Comparison of ENCODE assay signal across 13 cellular contexts in genomic region chr2:217609952-217610351, GRCh38.
DNase-seq lines count a peak whose midpoint lies in the region; ATAC-seq and TF ChIP-seq lines count a peak whose summit lies in the region.
"Had no signal": no experiment of that assay in that cellular context is flagged by ENCODE, and none has a peak within 500 bp of the region (broad histone marks: within the 10 kb centered on the region; RNA-seq: fewer than 3 reads in every experiment).

No MANE protein-coding gene starts in this region.

- peak overlapping the region; percentile 75 for H3K27ac ChIP-seq in CD4-positive, alpha-beta T cell (ENCODE audit: low read depth, low read length)
- H3K27ac ChIP-seq: BLaER1, esophagus squamous epithelium, right lobe of liver had no signal

- TF ChIP-seq CTCF in CD4-positive, alpha-beta T cell (IDR thresholded peaks at IDR 0.05), result no peak
- no peak for TF ChIP-seq CTCF in GM10248 (IDR thresholded peaks at IDR 0.05; ENCODE audit: control extremely low read depth, extremely low read depth, low read depth, missing control alignments)

- POLR2A ChIA-PET in CD4-positive, alpha-beta T cell (lab: Charles Lee), result interaction anchor here (1.4 kb wide), 1 partner anchor 14 kb away, joined by 3 read pairs; no protein-coding TSS in a partner anchor
- POLR2A ChIA-PET in GM10248 (lab: Yijun Ruan, JAX), result interaction anchor here (0.6 kb wide), 1 partner anchor 457 kb away, joined by 5 read pairs; no protein-coding TSS in a partner anchor

- CTCF ChIA-PET in CD4-positive, alpha-beta T cell (lab: Charles Lee), result no interaction called here
- CTCF ChIA-PET in GM10248 (lab: Yijun Ruan, JAX), result no interaction called here

- no peaks in the 10 kb centered on the region for H3K27me3 Mint-ChIP-seq in CD4-positive, alpha-beta T cell
- H3K27me3 Mint-ChIP-seq in central memory CD8-positive, alpha-beta T cell, result no peaks in the 10 kb centered on the region

- no peak for DNase-seq in CD4-positive, alpha-beta T cell
- DNase-seq in DMS53 treated with DMSO at 0.1 percent for 48 hours (lab: John Stamatoyannopoulos, UW; ENCODE audit: unreplicated experiment) (peak; percentile 85), NCI-H69 (lab: John Stamatoyannopoulos, UW) (peak; percentile 75), GM10248 (ENCODE audit: extremely low spot score) (no peak), GF-D8 (lab: John Stamatoyannopoulos, UW) (no peak)
- no peak for DNase-seq in central memory CD8-positive, alpha-beta T cell (ENCODE audit: low spot score in 2 of 2)
- DNase-seq in activated CD4-positive, alpha-beta T cell treated with anti-CD3 and anti-CD28 coated beads, Interleukin-2, amount 50 U/mL, for 1 hour, result no peak
- DNase-seq: esophagus squamous epithelium, hypothalamus, NCI-H1694 had no signal

- no peaks in the 10 kb centered on the region for H3K9me3 ChIP-seq in CD4-positive, alpha-beta T cell (ENCODE audit: control insufficient read depth, low read length)
- H3K9me3 ChIP-seq: BLaER1, esophagus squamous epithelium, right lobe of liver had no signal

- no peaks in the 10 kb centered on the region for H3K27me3 ChIP-seq in CD4-positive, alpha-beta T cell (ENCODE audit: control insufficient read depth, insufficient read depth, low read length)
- H3K27me3 ChIP-seq: BLaER1, esophagus squamous epithelium, right lobe of liver had no signal

- no peaks in the 10 kb centered on the region for H3K9me3 Mint-ChIP-seq in CD4-positive, alpha-beta T cell
- no peaks in the 10 kb centered on the region for H3K9me3 Mint-ChIP-seq in central memory CD8-positive, alpha-beta T cell

- H3K4me1 Mint-ChIP-seq in CD4-positive, alpha-beta T cell (ENCODE audit: low read depth), result peaks cover 65% of the 10 kb centered on the region
- H3K4me1 Mint-ChIP-seq in central memory CD8-positive, alpha-beta T cell, result peaks cover 24% of the 10 kb centered on the region

- H3K36me3 Mint-ChIP-seq in CD4-positive, alpha-beta T cell (ENCODE audit: low read depth), result no peaks in the 10 kb centered on the region
- H3K36me3 Mint-ChIP-seq in central memory CD8-positive, alpha-beta T cell (ENCODE audit: insufficient read depth), result no peaks in the 10 kb centered on the region

- peak overlapping the region; percentile 94 for H3K27ac Mint-ChIP-seq in CD4-positive, alpha-beta T cell
- H3K27ac Mint-ChIP-seq in central memory CD8-positive, alpha-beta T cell (ENCODE audit: low read depth), result peak overlapping the region; percentile 67

- H3K4me3 Mint-ChIP-seq in CD4-positive, alpha-beta T cell, result peak overlapping the region; percentile 21
- H3K4me3 Mint-ChIP-seq in central memory CD8-positive, alpha-beta T cell, result no peak overlapping the region

- ATAC-seq in CD4-positive, alpha-beta T cell (ENCODE audit: poor library complexity), result no peak
- ATAC-seq in central memory CD8-positive, alpha-beta T cell (replicated peaks; ENCODE audit: extremely low read depth, poor library complexity, severe bottlenecking), result no peak
- ATAC-seq in HG03342 (IDR thresholded peaks at IDR 0.05; ENCODE audit: unreplicated experiment), result no peak

- intact Hi-C loops in CD4-positive, alpha-beta T cell (cut with DNase I, micrococcal nuclease), result no loop called here

Comparison
In these comparisons a context has a peak if more than half of its experiments do, and no peak if none do; other contexts are left out.
1. DNase-seq: peak in DMS53 treated with DMSO at 0.1 percent for 48 hours (single experiment) and NCI-H69 (single experiment); none in CD4-positive, alpha-beta T cell (0 of 10), central memory CD8-positive, alpha-beta T cell (0 of 2), GM10248 (single experiment), activated CD4-positive, alpha-beta T cell treated with anti-CD3 and anti-CD28 coated beads, Interleukin-2, amount 50 U/mL, for 1 hour (single experiment) and GF-D8 (single experiment).